ENCODE assay signal across 39 cellular contexts in the genomic region with DNA sequence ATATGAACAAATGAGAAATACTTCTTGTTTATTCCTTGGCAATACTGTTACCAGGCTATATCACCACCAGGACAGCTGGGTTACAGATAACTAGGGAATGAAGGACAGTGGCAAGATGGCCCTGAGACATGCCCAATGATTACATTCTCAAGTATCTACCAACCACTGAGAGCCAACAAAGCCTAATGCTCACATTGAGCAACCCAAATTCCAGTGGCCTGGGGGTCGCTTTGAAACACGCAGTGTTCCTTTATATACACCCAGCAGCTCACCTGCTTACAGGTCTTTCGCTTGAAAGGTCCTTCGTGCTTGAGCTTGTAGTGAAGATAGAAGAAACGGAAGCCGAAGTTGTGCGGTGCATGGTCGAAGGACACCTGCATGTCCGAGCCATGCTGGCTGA. TPM values are rescaled to one million over a fixed set of nuclear protein-coding genes. Genes with fewer than 3 reads are reported as not detected.
"Had no signal": no experiment of that assay in that cellular context is flagged by ENCODE, and none has a peak within 500 bp of the region (broad histone marks: within the 10 kb centered on the region; RNA-seq: fewer than 3 reads in every experiment).

No MANE protein-coding gene starts in this region.

- H3K36me3 Mint-ChIP-seq: activated CD8-positive, alpha-beta memory T cell treated with anti-CD3 and anti-CD28 coated beads, Interleukin-2, amount 10 ng/mL, durations not matched to agents 7 days and 5 days; activated naive CD4-positive, alpha-beta T cell treated with anti-CD3 and anti-CD28 coated beads, Interleukin-2, amount 10 ng/mL, durations not matched to agents 7 days and 5 days; activated naive CD4-positive, alpha-beta T cell treated with anti-CD3 and anti-CD28 coated beads, Interleukin-2, amount 50 U/mL, for 24 hours; activated naive CD8-positive, alpha-beta T cell; activated naive CD8-positive, alpha-beta T cell treated with anti-CD3 and anti-CD28 coated beads, Interleukin-2, amount 10 ng/mL, durations not matched to agents 7 days and 5 days had no signal

- H3K4me3 Mint-ChIP-seq: activated CD4-positive, alpha-beta memory T cell treated with anti-CD3 and anti-CD28 coated beads, Interleukin-2, amount 10 ng/mL, durations not matched to agents 7 days and 5 days; activated CD4-positive, alpha-beta T cell treated with anti-CD3 and anti-CD28 coated beads for 36 hours; activated CD4-positive, alpha-beta T cell treated with anti-CD3 and anti-CD28 coated beads, Interleukin-2, amount 10 ng/mL, durations not matched to agents 7 days and 5 days; activated CD8-positive, alpha-beta memory T cell treated with anti-CD3 and anti-CD28 coated beads, Interleukin-2, amount 10 ng/mL, durations not matched to agents 7 days and 5 days; activated CD8-positive, alpha-beta T cell treated with anti-CD3 and anti-CD28 coated beads, Interleukin-2, amount 10 ng/mL, durations not matched to agents 7 days and 5 days; activated naive CD4-positive, alpha-beta T cell treated with anti-CD3 and anti-CD28 coated beads, Interleukin-2, amount 10 ng/mL, durations not matched to agents 7 days and 5 days; activated naive CD4-positive, alpha-beta T cell treated with anti-CD3 and anti-CD28 coated beads, Interleukin-2, amount 50 U/mL, for 24 hours; activated naive CD8-positive, alpha-beta T cell; activated naive CD8-positive, alpha-beta T cell treated with anti-CD3 and anti-CD28 coated beads, Interleukin-2, amount 10 ng/mL, durations not matched to agents 7 days and 5 days; activated naive CD8-positive, alpha-beta T cell treated with anti-CD3 and anti-CD28 coated beads, Interleukin-2, amount 50 U/mL, for 24 hours; activated T-cell treated with anti-CD3 and anti-CD28 coated beads, Interleukin-2, amount 50 U/mL, for 24 hours; brain; central memory CD8-positive, alpha-beta T cell; T-helper 1 cell treated with Interleukin-12 subunit alpha and Interleukin-12 subunit beta and Interleukin-4 antibody, amounts not matched to agents 30 μg/mL and 1 μg/mL, for 36 hours; T-helper 2 cell treated with Interferon-gamma antibody and Interleukin-4, amounts not matched to agents 5 μg/mL and 100 μg/mL, for 36 hours had no signal

- H3K9me3 Mint-ChIP-seq: activated CD4-positive, alpha-beta memory T cell treated with anti-CD3 and anti-CD28 coated beads, Interleukin-2, amount 10 ng/mL, durations not matched to agents 7 days and 5 days; activated CD4-positive, alpha-beta T cell treated with anti-CD3 and anti-CD28 coated beads, Interleukin-2, amount 10 ng/mL, durations not matched to agents 7 days and 5 days; activated naive CD4-positive, alpha-beta T cell treated with anti-CD3 and anti-CD28 coated beads, Interleukin-2, amount 10 ng/mL, durations not matched to agents 7 days and 5 days; activated naive CD4-positive, alpha-beta T cell treated with anti-CD3 and anti-CD28 coated beads, Interleukin-2, amount 50 U/mL, for 24 hours; activated naive CD8-positive, alpha-beta T cell treated with anti-CD3 and anti-CD28 coated beads, Interleukin-2, amount 10 ng/mL, durations not matched to agents 7 days and 5 days; activated naive CD8-positive, alpha-beta T cell treated with anti-CD3 and anti-CD28 coated beads, Interleukin-2, amount 50 U/mL, for 24 hours; activated T-cell treated with anti-CD3 and anti-CD28 coated beads, Interleukin-2, amount 50 U/mL, for 24 hours; activated T-helper 2 cell treated with anti-CD3 and anti-CD28 coated beads, Interferon-gamma antibody, Interleukin-2, Interleukin-4, amounts not matched to agents 10 μg/mL and 5 μg/mL and 100 μg/mL, durations not matched to agents 14 hours and 24 hours and 36 hours; brain; central memory CD8-positive, alpha-beta T cell; T-helper 1 cell treated with Interleukin-12 subunit alpha and Interleukin-12 subunit beta and Interleukin-4 antibody, amounts not matched to agents 30 μg/mL and 1 μg/mL, for 36 hours; T-helper 2 cell treated with Interferon-gamma antibody and Interleukin-4, amounts not matched to agents 5 μg/mL and 100 μg/mL, for 36 hours had no signal

- H3K27me3 ChIP-seq: ascending aorta, cardiac muscle cell had no signal

- H3K4me1 ChIP-seq: ascending aorta had no signal

- DNase-seq: activated CD4-positive, alpha-beta memory T cell treated with anti-CD3 and anti-CD28 coated beads, Interleukin-2, amount 10 ng/mL, durations not matched to agents 7 days and 5 days; activated CD4-positive, alpha-beta T cell treated with anti-CD3 and anti-CD28 coated beads for 1 hour; activated CD4-positive, alpha-beta T cell treated with anti-CD3 and anti-CD28 coated beads for 36 hours; activated CD4-positive, alpha-beta T cell treated with anti-CD3 and anti-CD28 coated beads for 48 hours; activated CD4-positive, alpha-beta T cell treated with anti-CD3 and anti-CD28 coated beads, Interleukin-2, amount 10 ng/mL, durations not matched to agents 7 days and 5 days; activated CD4-positive, alpha-beta T cell treated with anti-CD3 and anti-CD28 coated beads, Interleukin-2, amount 50 U/mL, for 48 hours; activated CD4-positive, CD25-positive, alpha-beta regulatory T cell; activated CD8-positive, alpha-beta memory T cell treated with anti-CD3 and anti-CD28 coated beads for 24 hours; activated CD8-positive, alpha-beta memory T cell treated with anti-CD3 and anti-CD28 coated beads, Interleukin-2, amount 10 ng/mL, durations not matched to agents 7 days and 5 days; activated CD8-positive, alpha-beta memory T cell treated with anti-CD3 and anti-CD28 coated beads, Interleukin-2, amount 50 U/mL, for 48 hours; activated CD8-positive, alpha-beta T cell treated with anti-CD3 and anti-CD28 coated beads, Interleukin-2, amount 10 ng/mL, durations not matched to agents 7 days and 5 days; activated effector memory CD4-positive, alpha-beta T cell treated with Interleukin-2 at 50 U/mL for 16 hours; activated gamma-delta T cell; activated naive CD4-positive, alpha-beta T cell treated with anti-CD3 and anti-CD28 coated beads, Interleukin-2, amount 10 ng/mL, durations not matched to agents 7 days and 5 days; activated naive CD4-positive, alpha-beta T cell treated with Interleukin-2 at 50 U/mL for 16 hours; activated naive CD8-positive, alpha-beta T cell treated with anti-CD3 and anti-CD28 coated beads, Interleukin-2, amount 10 ng/mL, durations not matched to agents 7 days and 5 days; activated naive CD8-positive, alpha-beta T cell treated with anti-CD3 and anti-CD28 coated beads, Interleukin-2, amount 50 U/mL, for 24 hours; activated T-cell treated with anti-CD3 and anti-CD28 coated beads, Interleukin-2, amount 50 U/mL, for 24 hours; activated T-cell treated with anti-CD3 and anti-CD28 coated beads, Interleukin-2, amount 50 U/mL, for 48 hours; amygdala; anterior cingulate cortex; caudate nucleus; cerebellar nuclear complex; T-helper 1 cell; T-helper 2 cell; T-helper 9 cell had no signal

- H3K27ac ChIP-seq: ascending aorta, cardiac muscle cell, VCaP had no signal

- ATAC-seq: activated CD4-positive, alpha-beta T cell treated with anti-CD3 and anti-CD28 coated beads for 36 hours; activated CD4-positive, CD25-positive, alpha-beta regulatory T cell treated with anti-CD3 and anti-CD28 coated beads, Interleukin-2, amount 50 U/mL, for 24 hours; activated CD8-positive, alpha-beta memory T cell treated with anti-CD3 and anti-CD28 coated beads, Interleukin-2, amount 10 ng/mL, durations not matched to agents 7 days and 5 days; activated CD8-positive, alpha-beta T cell treated with anti-CD3 and anti-CD28 coated beads, Interleukin-2, amount 10 ng/mL, durations not matched to agents 7 days and 5 days; activated naive CD8-positive, alpha-beta T cell treated with anti-CD3 and anti-CD28 coated beads, Interleukin-2, amount 50 U/mL, for 24 hours had no signal

- H3K27me3 Mint-ChIP-seq: activated CD4-positive, alpha-beta T cell treated with anti-CD3 and anti-CD28 coated beads for 36 hours; activated naive CD4-positive, alpha-beta T cell treated with anti-CD3 and anti-CD28 coated beads, Interleukin-2, amount 50 U/mL, for 24 hours; activated naive CD8-positive, alpha-beta T cell; activated naive CD8-positive, alpha-beta T cell treated with anti-CD3 and anti-CD28 coated beads, Interleukin-2, amount 50 U/mL, for 24 hours; brain had no signal

- H3K4me1 Mint-ChIP-seq: activated CD4-positive, alpha-beta T cell treated with anti-CD3 and anti-CD28 coated beads for 36 hours; activated CD4-positive, alpha-beta T cell treated with anti-CD3 and anti-CD28 coated beads, Interleukin-2, amount 10 ng/mL, durations not matched to agents 7 days and 5 days; activated CD8-positive, alpha-beta memory T cell treated with anti-CD3 and anti-CD28 coated beads, Interleukin-2, amount 10 ng/mL, durations not matched to agents 7 days and 5 days; activated naive CD4-positive, alpha-beta T cell treated with anti-CD3 and anti-CD28 coated beads, Interleukin-2, amount 10 ng/mL, durations not matched to agents 7 days and 5 days; activated naive CD4-positive, alpha-beta T cell treated with anti-CD3 and anti-CD28 coated beads, Interleukin-2, amount 50 U/mL, for 24 hours; activated naive CD8-positive, alpha-beta T cell treated with anti-CD3 and anti-CD28 coated beads, Interleukin-2, amount 10 ng/mL, durations not matched to agents 7 days and 5 days; activated naive CD8-positive, alpha-beta T cell treated with anti-CD3 and anti-CD28 coated beads, Interleukin-2, amount 50 U/mL, for 24 hours; central memory CD8-positive, alpha-beta T cell had no signal

- H3K4me3 ChIP-seq: ascending aorta, cardiac muscle cell had no signal

- H3K27ac Mint-ChIP-seq: activated CD4-positive, alpha-beta memory T cell treated with anti-CD3 and anti-CD28 coated beads, Interleukin-2, amount 10 ng/mL, durations not matched to agents 7 days and 5 days; activated CD4-positive, alpha-beta T cell treated with anti-CD3 and anti-CD28 coated beads for 36 hours; activated CD4-positive, alpha-beta T cell treated with anti-CD3 and anti-CD28 coated beads, Interleukin-2, amount 10 ng/mL, durations not matched to agents 7 days and 5 days; activated CD8-positive, alpha-beta memory T cell treated with anti-CD3 and anti-CD28 coated beads, Interleukin-2, amount 10 ng/mL, durations not matched to agents 7 days and 5 days; activated CD8-positive, alpha-beta T cell treated with anti-CD3 and anti-CD28 coated beads, Interleukin-2, amount 10 ng/mL, durations not matched to agents 7 days and 5 days; activated naive CD4-positive, alpha-beta T cell treated with anti-CD3 and anti-CD28 coated beads, Interleukin-2, amount 10 ng/mL, durations not matched to agents 7 days and 5 days; activated naive CD4-positive, alpha-beta T cell treated with anti-CD3 and anti-CD28 coated beads, Interleukin-2, amount 50 U/mL, for 24 hours; activated naive CD8-positive, alpha-beta T cell; activated naive CD8-positive, alpha-beta T cell treated with anti-CD3 and anti-CD28 coated beads, Interleukin-2, amount 10 ng/mL, durations not matched to agents 7 days and 5 days; activated naive CD8-positive, alpha-beta T cell treated with anti-CD3 and anti-CD28 coated beads, Interleukin-2, amount 50 U/mL, for 24 hours; activated T-cell treated with anti-CD3 and anti-CD28 coated beads, Interleukin-2, amount 50 U/mL, for 24 hours; activated T-helper 2 cell treated with anti-CD3 and anti-CD28 coated beads, Interferon-gamma antibody, Interleukin-2, Interleukin-4, amounts not matched to agents 10 μg/mL and 5 μg/mL and 100 μg/mL, durations not matched to agents 14 hours and 24 hours and 36 hours; T-helper 1 cell treated with Interleukin-12 subunit alpha and Interleukin-12 subunit beta and Interleukin-4 antibody, amounts not matched to agents 30 μg/mL and 1 μg/mL, for 36 hours; T-helper 2 cell treated with Interferon-gamma antibody and Interleukin-4, amounts not matched to agents 5 μg/mL and 100 μg/mL, for 36 hours had no signal

- H3K9me3 ChIP-seq: ascending aorta had no signal

RNA-seq across cellular contexts. Expression of a gene that starts 45.1 kb away (rescaled TPM):
- total RNA-seq: activated CD4-positive, alpha-beta memory T cell treated with anti-CD3 and anti-CD28 coated beads, Interleukin-2, amount 10 ng/mL, durations not matched to agents 7 days and 5 days; activated CD4-positive, alpha-beta T cell treated with anti-CD3 and anti-CD28 coated beads for 36 hours; activated CD4-positive, alpha-beta T cell treated with anti-CD3 and anti-CD28 coated beads, Interleukin-2, amount 10 ng/mL, durations not matched to agents 7 days and 5 days; activated CD8-positive, alpha-beta memory T cell treated with anti-CD3 and anti-CD28 coated beads, Interleukin-2, amount 10 ng/mL, durations not matched to agents 7 days and 5 days; activated CD8-positive, alpha-beta T cell treated with anti-CD3 and anti-CD28 coated beads, Interleukin-2, amount 10 ng/mL, durations not matched to agents 7 days and 5 days; activated naive CD8-positive, alpha-beta T cell treated with anti-CD3 and anti-CD28 coated beads, Interleukin-2, amount 10 ng/mL, durations not matched to agents 7 days and 5 days; activated T-helper 2 cell treated with anti-CD3 and anti-CD28 coated beads, Interferon-gamma antibody, Interleukin-2, Interleukin-4, amounts not matched to agents 10 μg/mL and 5 μg/mL and 100 μg/mL, durations not matched to agents 14 hours and 24 hours and 36 hours; ascending aorta; bronchial epithelial cell; cardiac muscle cell; chondrocyte had no signal
- polyA plus RNA-seq: cardiac muscle cell had no signal

RNA-seq across cellular contexts. Expression of a gene that starts 59.6 kb away (rescaled TPM):
- total RNA-seq: activated CD4-positive, alpha-beta T cell treated with anti-CD3 and anti-CD28 coated beads, Interleukin-2, amount 10 ng/mL, durations not matched to agents 7 days and 5 days; activated CD8-positive, alpha-beta T cell treated with anti-CD3 and anti-CD28 coated beads, Interleukin-2, amount 10 ng/mL, durations not matched to agents 7 days and 5 days; activated naive CD8-positive, alpha-beta T cell treated with anti-CD3 and anti-CD28 coated beads, Interleukin-2, amount 10 ng/mL, durations not matched to agents 7 days and 5 days had no signal
